In the genomic region with DNA sequence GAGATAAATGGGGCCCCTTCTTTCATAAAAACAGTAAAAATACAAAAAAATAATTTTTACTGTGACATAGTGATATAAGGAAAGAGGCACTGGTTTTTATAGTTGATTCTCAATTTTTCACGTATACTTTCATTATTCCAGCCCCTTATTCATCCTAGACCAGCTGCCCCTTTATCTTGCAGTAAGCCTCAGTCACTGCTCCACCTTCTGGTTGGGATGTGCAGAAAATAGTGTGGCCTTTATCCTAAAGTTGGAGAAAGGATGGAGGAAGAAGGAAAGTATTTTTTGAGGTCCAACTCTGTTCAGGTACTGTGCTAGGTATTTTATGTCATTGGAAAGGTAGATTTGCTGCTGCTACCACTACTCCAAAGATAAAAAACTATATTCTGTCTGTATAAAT, we compare ENCODE assay signal across 8 cellular contexts.
DNase-seq lines count a peak whose midpoint lies in the region; ATAC-seq, FAIRE-seq and TF ChIP-seq lines count a peak whose summit lies in the region.

No MANE protein-coding gene starts in this region.

- intact Hi-C loops in activated CD4-positive, alpha-beta memory T cell treated with anti-CD3 and anti-CD28 coated beads for 36 hours (cut with micrococcal nuclease): loop anchor here (5.0 kb wide), 1 partner anchor 216 kb away; no protein-coding TSS in a partner anchor
- intact Hi-C loops in prostate gland (cut with DNase I): loop anchor here (5.0 kb wide), 2 partner anchors 171 to 206 kb away; a partner anchor contains a TSS

- peak; percentile 11 for DNase-seq in activated CD4-positive, alpha-beta memory T cell treated with anti-CD3 and anti-CD28 coated beads for 36 hours
- no peak for DNase-seq in activated CD4-positive, alpha-beta memory T cell treated with anti-CD3 and anti-CD28 coated beads, Interleukin-2, amount 10 ng/mL, durations not matched to agents 7 days and 5 days
- peak; percentile 13 for DNase-seq in RCC 7860 (ENCODE audit: low spot score)
- peak; percentile 77 for DNase-seq in fibroblast of peridontal ligament (ENCODE audit: extremely low read depth)
- peak; percentile 10 for DNase-seq in prostate gland (ENCODE audit: low spot score)
- no peak for DNase-seq in activated effector memory CD4-positive, alpha-beta T cell treated with anti-CD3 and anti-CD28 coated beads, Interleukin-2, amount 50 U/mL, for 16 hours

- no peak overlapping the region for H3K4me3 ChIP-seq in prostate gland

- no peaks in the 10 kb centered on the region for H3K36me3 ChIP-seq in prostate gland

- H3K4me1 ChIP-seq in prostate gland (replicated peaks): no peaks in the 10 kb centered on the region

- no peak for FAIRE-seq in RCC 7860 (lab: Jason Lieb, UNC)

- POLR2A ChIA-PET in activated CD4-positive, alpha-beta memory T cell treated with anti-CD3 and anti-CD28 coated beads for 36 hours (lab: Charles Lee): no interaction called here
- POLR2A ChIA-PET in activated CD4-positive, alpha-beta memory T cell treated with anti-CD3 and anti-CD28 coated beads, Interleukin-2, amount 10 ng/mL, durations not matched to agents 7 days and 5 days (lab: Charles Lee): no interaction called here

- H3K9me3 ChIP-seq in prostate gland: no peaks in the 10 kb centered on the region

- no peaks in the 10 kb centered on the region for H3K4me1 Mint-ChIP-seq in activated CD4-positive, alpha-beta memory T cell treated with anti-CD3 and anti-CD28 coated beads for 36 hours (ENCODE audit: low read depth)
- H3K4me1 Mint-ChIP-seq in activated CD4-positive, alpha-beta memory T cell treated with anti-CD3 and anti-CD28 coated beads, Interleukin-2, amount 10 ng/mL, durations not matched to agents 7 days and 5 days: no peaks in the 10 kb centered on the region

- peaks cover 52% of the 10 kb centered on the region for H3K36me3 Mint-ChIP-seq in activated CD4-positive, alpha-beta memory T cell treated with anti-CD3 and anti-CD28 coated beads for 36 hours
- H3K36me3 Mint-ChIP-seq in activated CD4-positive, alpha-beta memory T cell treated with anti-CD3 and anti-CD28 coated beads, Interleukin-2, amount 10 ng/mL, durations not matched to agents 7 days and 5 days (ENCODE audit: low read depth): peaks cover 52% of the 10 kb centered on the region

- TF ChIP-seq CTCF in prostate gland (IDR thresholded peaks at IDR 0.05): peak; percentile 18 to 62 (median 46)

- no peaks in the 10 kb centered on the region for H3K9me3 Mint-ChIP-seq in activated CD4-positive, alpha-beta memory T cell treated with anti-CD3 and anti-CD28 coated beads for 36 hours
- H3K9me3 Mint-ChIP-seq in activated CD4-positive, alpha-beta memory T cell treated with anti-CD3 and anti-CD28 coated beads, Interleukin-2, amount 10 ng/mL, durations not matched to agents 7 days and 5 days: peaks cover 3% of the 10 kb centered on the region

- H3K27me3 Mint-ChIP-seq in activated CD4-positive, alpha-beta memory T cell treated with anti-CD3 and anti-CD28 coated beads for 36 hours: no peaks in the 10 kb centered on the region
- H3K27me3 Mint-ChIP-seq in activated CD4-positive, alpha-beta memory T cell treated with anti-CD3 and anti-CD28 coated beads, Interleukin-2, amount 10 ng/mL, durations not matched to agents 7 days and 5 days: no peaks in the 10 kb centered on the region

- ATAC-seq in GM21526 (IDR thresholded peaks at IDR 0.05; ENCODE audit: low FRiP score, unreplicated experiment) (no peak), esophagus mucosa (no peak)

- H3K27ac ChIP-seq in prostate gland: no peak overlapping the region

- no peak for TF ChIP-seq POLR2A in prostate gland (IDR thresholded peaks at IDR 0.05)

- H3K4me3 Mint-ChIP-seq in activated CD4-positive, alpha-beta memory T cell treated with anti-CD3 and anti-CD28 coated beads for 36 hours: no peak overlapping the region
- H3K4me3 Mint-ChIP-seq in activated CD4-positive, alpha-beta memory T cell treated with anti-CD3 and anti-CD28 coated beads, Interleukin-2, amount 10 ng/mL, durations not matched to agents 7 days and 5 days: no peak overlapping the region

- no peak overlapping the region for H3K27ac Mint-ChIP-seq in activated CD4-positive, alpha-beta memory T cell treated with anti-CD3 and anti-CD28 coated beads for 36 hours
- no peak overlapping the region for H3K27ac Mint-ChIP-seq in activated CD4-positive, alpha-beta memory T cell treated with anti-CD3 and anti-CD28 coated beads, Interleukin-2, amount 10 ng/mL, durations not matched to agents 7 days and 5 days

- WGBS in prostate gland: 14% methylated on average over 1 of the region's 1 CpG

- no peaks in the 10 kb centered on the region for H3K27me3 ChIP-seq in prostate gland (replicated peaks; ENCODE audit: insufficient read depth)

- CTCF ChIA-PET in activated CD4-positive, alpha-beta memory T cell treated with anti-CD3 and anti-CD28 coated beads for 36 hours (lab: Charles Lee): interaction anchor here (0.7 to 2.6 kb wide), 6 partner anchors 61 to 226 kb away, joined by 3 to 17 read pairs (median 4); no protein-coding TSS in a partner anchor
- CTCF ChIA-PET in activated CD4-positive, alpha-beta memory T cell treated with anti-CD3 and anti-CD28 coated beads, Interleukin-2, amount 10 ng/mL, durations not matched to agents 7 days and 5 days (lab: Charles Lee): interaction anchor here (0.9 to 1.3 kb wide), 2 partner anchors 205 to 218 kb away, joined by 3 to 4 read pairs; no protein-coding TSS in a partner anchor

Comparison
In these comparisons a context has a peak if more than half of its experiments do, and no peak if none do; other contexts are left out.
1. DNase-seq: peak in activated CD4-positive, alpha-beta memory T cell treated with anti-CD3 and anti-CD28 coated beads for 36 hours (single experiment), RCC 7860 (single experiment), fibroblast of peridontal ligament (single experiment) and prostate gland (single experiment); none in activated CD4-positive, alpha-beta memory T cell treated with anti-CD3 and anti-CD28 coated beads, Interleukin-2, amount 10 ng/mL, durations not matched to agents 7 days and 5 days (single experiment) and activated effector memory CD4-positive, alpha-beta T cell treated with anti-CD3 and anti-CD28 coated beads, Interleukin-2, amount 50 U/mL, for 16 hours (single experiment).